19 cellular contexts compared by ENCODE assay signal in genomic region chr6:36794704-36795065, GRCh38. TPM values are rescaled to one million over a fixed set of nuclear protein-coding genes. Genes with fewer than 3 reads are reported as not detected.
DNase-seq lines count a peak whose midpoint lies in the region; ATAC-seq, FAIRE-seq and TF ChIP-seq lines count a peak whose summit lies in the region.
"Had no signal": no experiment of that assay in that cellular context is flagged by ENCODE, and none has a peak within 500 bp of the region (broad histone marks: within the 10 kb centered on the region; RNA-seq: fewer than 3 reads in every experiment).

No MANE protein-coding gene starts in this region.

- H2AFZ ChIP-seq in IMR-90 (replicated peaks; ENCODE audit: low read length, poor library complexity), result no peak overlapping the region
- H2AFZ ChIP-seq: GM23248 had no signal

- no peaks in the 10 kb centered on the region for H3K9me3 ChIP-seq in IMR-90 (ENCODE audit: control insufficient read depth, insufficient read depth, low read length)
- H3K9me3 ChIP-seq in kidney (ENCODE audit: control insufficient read depth in 1 of 2, low read length in 2 of 2), result no peaks in the 10 kb centered on the region
- no peaks in the 10 kb centered on the region for H3K9me3 ChIP-seq in uterus

- H3K4me3 ChIP-seq in IMR-90 (ENCODE audit: insufficient read depth, low read depth, low read length) (no peak overlapping the region), kidney (ENCODE audit: low read length in 2 of 2) (no peak overlapping the region), uterus (no peak overlapping the region)
- H3K4me3 ChIP-seq: GM23248 had no signal

- TF ChIP-seq CTCF in IMR-90 (conservative IDR thresholded peaks at IDR 0.05; ENCODE audit: low read depth, low read length) (no peak), kidney (IDR thresholded peaks at IDR 0.05; ENCODE audit: borderline replicate concordance, extremely low read depth, insufficient read depth) (no peak), uterus (IDR thresholded peaks at IDR 0.05) (no peak)

- no peak overlapping the region for H4K5ac ChIP-seq in IMR-90 (ENCODE audit: low read depth, low read length)

- TF ChIP-seq POLR2A in IMR-90 (IDR thresholded peaks at IDR 0.05; ENCODE audit: low read depth, low read length), result no peak
- TF ChIP-seq POLR2A in uterus (IDR thresholded peaks at IDR 0.05), result no peak

- no peaks in the 10 kb centered on the region for H3K9me1 ChIP-seq in IMR-90 (ENCODE audit: insufficient read depth, low read length)

- H2AK9ac ChIP-seq in IMR-90 (replicated peaks; ENCODE audit: low read depth, low read length, poor library complexity), result peak overlapping the region; percentile 23

- H4K20me1 ChIP-seq in IMR-90 (ENCODE audit: insufficient read depth, low read length), result no peaks in the 10 kb centered on the region

- no peak overlapping the region for H3K18ac ChIP-seq in IMR-90 (ENCODE audit: low read depth, low read length)

- H3K4me2 ChIP-seq in IMR-90 (ENCODE audit: low read depth, low read length), result no peak overlapping the region

- H4K91ac ChIP-seq in IMR-90 (ENCODE audit: insufficient read depth, low read depth, low read length), result no peak overlapping the region

- H2BK120ac ChIP-seq in IMR-90 (ENCODE audit: low read depth, low read length), result no peak overlapping the region

- in situ Hi-C loops in IMR-90 (cut with MboI; ENCODE audit: low sequenced_read_pairs), result no loop called here

- no peak overlapping the region for H2BK5ac ChIP-seq in IMR-90 (ENCODE audit: low read depth, low read length, poor library complexity, severe bottlenecking)

- intact Hi-C loops in IMR-90 (cut with micrococcal nuclease), result loop anchor here (5.0 kb wide), 1 partner anchor 43 kb away; the partner anchor contains the start of gene CPNE5
- intact Hi-C loops in kidney (cut with DNase I), result no loop called here
- intact Hi-C loops in uterus (cut with DNase I; ENCODE audit: low total_unique reads), result no loop called here

- no peak for TF ChIP-seq RAD21 in IMR-90 (IDR thresholded peaks at IDR 0.05; ENCODE audit: low read length)

- BruUV-seq in IMR-90 (replicated peaks; lab: Mats Ljungman, UMichigan), result no TSS peak

- H3K27ac ChIP-seq in IMR-90 (ENCODE audit: insufficient read depth, low read length), result no peak overlapping the region
- peak overlapping the region; percentile 63 for H3K27ac ChIP-seq in angular gyrus (ENCODE audit: low read depth, low read length)
- no peak overlapping the region for H3K27ac ChIP-seq in kidney (ENCODE audit: low read depth in 2 of 2, low read length in 2 of 2)
- H3K27ac ChIP-seq in uterus, result peak overlapping the region; percentile 24 to 49
- H3K27ac ChIP-seq: GM23248 had no signal

- H3K79me1 ChIP-seq in IMR-90 (ENCODE audit: low read depth in 1 of 2, low read length in 2 of 2), result no peaks in the 10 kb centered on the region

- no peak for FAIRE-seq in kidney (lab: Jason Lieb, UNC)
- FAIRE-seq: G401.6, GM12891 had no signal

- no peak overlapping the region for H3K23ac ChIP-seq in IMR-90 (ENCODE audit: low read depth, low read length)

- CTCF ChIA-PET in IMR-90 (lab: Yijun Ruan, JAX), result no interaction called here

- ATAC-seq in IMR-90 (ENCODE audit: low read depth) (no peak), HG02759 (IDR thresholded peaks at IDR 0.05; ENCODE audit: unreplicated experiment) (no peak)
- ATAC-seq: HCT116 had no signal

- no peak for DNase-seq in IMR-90
- peak; percentile 24 for DNase-seq in kidney
- DNase-seq in uterus, result no peak
- no peak for DNase-seq in germinal center (ENCODE audit: low spot score)
- no peak for DNase-seq in NCI-H1436 (lab: John Stamatoyannopoulos, UW)
- DNase-seq: CD4-positive, CD25-positive, alpha-beta regulatory T cell; CD8-positive, alpha-beta memory T cell; COR-L47; DMS 273 treated with DMSO at 0.1 percent for 48 hours; DMS53; DND-41; GM23248; HFFc6 had no signal

- POLR2A ChIA-PET in IMR-90 (lab: Charles Lee; ENCODE audit: unreplicated experiment), result no interaction called here

- H2AK5ac ChIP-seq in IMR-90 (ENCODE audit: low read depth, low read length), result no peak overlapping the region

- H3K27me3 ChIP-seq in IMR-90 (ENCODE audit: control insufficient read depth, insufficient read depth, low read length) (peaks cover 55% of the 10 kb centered on the region), uterus (no peaks in the 10 kb centered on the region)

- H3K36me3 ChIP-seq in IMR-90 (ENCODE audit: control insufficient read depth, insufficient read depth, low read length) (no peaks in the 10 kb centered on the region), kidney (ENCODE audit: control insufficient read depth in 1 of 2, insufficient read depth in 2 of 2, low read length in 2 of 2) (no peaks in the 10 kb centered on the region), uterus (no peaks in the 10 kb centered on the region)

- no peak overlapping the region for H2BK15ac ChIP-seq in IMR-90 (ENCODE audit: low read depth, low read length)

- H4K8ac ChIP-seq in IMR-90 (ENCODE audit: low read depth in 2 of 2, low read length in 2 of 2), result no peak overlapping the region

- H3K9ac ChIP-seq in IMR-90 (ENCODE audit: low read depth, low read length) (no peak overlapping the region), kidney (ENCODE audit: low read length in 2 of 2) (no peak overlapping the region)
- H3K9ac ChIP-seq: GM23248 had no signal

- 70% methylated on average over 2 of the region's 5 CpGs; no CpG with 5 or more reads in 1 of the 2 experiments for WGBS in IMR-90 (ENCODE audit: extremely low coverage in 2 of 2, insufficient read length in 1 of 2), 2 experiments

- dilution Hi-C loops in IMR-90 (cut with HindIII; ENCODE audit: low sequenced_read_pairs, unreplicated experiment), result no loop called here

- H3K14ac ChIP-seq in IMR-90 (replicated peaks; ENCODE audit: low read depth, low read length), result no peak overlapping the region

- no peak overlapping the region for H3K4ac ChIP-seq in IMR-90 (ENCODE audit: low read depth, low read length)

- no peak overlapping the region for H3K56ac ChIP-seq in IMR-90 (ENCODE audit: extremely low read depth, insufficient read depth, low read length)

- no peaks in the 10 kb centered on the region for H3K4me1 ChIP-seq in IMR-90 (ENCODE audit: control insufficient read depth, insufficient read depth, low read length)
- no peaks in the 10 kb centered on the region for H3K4me1 ChIP-seq in kidney (ENCODE audit: control insufficient read depth in 1 of 2, insufficient read depth in 1 of 2, low read depth in 1 of 2, low read length in 2 of 2)
- H3K4me1 ChIP-seq in uterus, result no peaks in the 10 kb centered on the region

- H2BK20ac ChIP-seq in IMR-90 (ENCODE audit: low read depth, low read length), result no peak overlapping the region

TF ChIP-seq in IMR-90, 13 proteins besides CTCF, POLR2A, EP300 and RAD21:
- TF ChIP-seq RFX5 (IDR thresholded peaks at IDR 0.05; ENCODE audit: low read depth, low read length) (no peak), FOS (IDR thresholded peaks at IDR 0.05; ENCODE audit: low read depth, low read length) (no peak), RCOR1 (IDR thresholded peaks at IDR 0.05; ENCODE audit: insufficient replicate concordance, low read length) (no peak), CHD1 (IDR thresholded peaks at IDR 0.05; ENCODE audit: low read depth, low read length) (no peak), BHLHE40 (IDR thresholded peaks at IDR 0.05; ENCODE audit: low read depth, low read length) (no peak), MAFK (IDR thresholded peaks at IDR 0.05; ENCODE audit: low read depth, low read length) (no peak), SMC3 (IDR thresholded peaks at IDR 0.05; ENCODE audit: low read depth, low read length) (no peak), CEBPB (IDR thresholded peaks at IDR 0.05; ENCODE audit: low read depth, low read length) (no peak), NFE2L2 (IDR thresholded peaks at IDR 0.05; ENCODE audit: low read depth, low read length) (no peak), MAZ (IDR thresholded peaks at IDR 0.05; ENCODE audit: borderline replicate concordance, low read depth, low read length) (no peak), USF2 (IDR thresholded peaks at IDR 0.05; ENCODE audit: low read depth, low read length) (no peak), MXI1 (IDR thresholded peaks at IDR 0.05; ENCODE audit: borderline replicate concordance, low read depth, low read length) (no peak)
- TF ChIP-seq, protein P1, sequence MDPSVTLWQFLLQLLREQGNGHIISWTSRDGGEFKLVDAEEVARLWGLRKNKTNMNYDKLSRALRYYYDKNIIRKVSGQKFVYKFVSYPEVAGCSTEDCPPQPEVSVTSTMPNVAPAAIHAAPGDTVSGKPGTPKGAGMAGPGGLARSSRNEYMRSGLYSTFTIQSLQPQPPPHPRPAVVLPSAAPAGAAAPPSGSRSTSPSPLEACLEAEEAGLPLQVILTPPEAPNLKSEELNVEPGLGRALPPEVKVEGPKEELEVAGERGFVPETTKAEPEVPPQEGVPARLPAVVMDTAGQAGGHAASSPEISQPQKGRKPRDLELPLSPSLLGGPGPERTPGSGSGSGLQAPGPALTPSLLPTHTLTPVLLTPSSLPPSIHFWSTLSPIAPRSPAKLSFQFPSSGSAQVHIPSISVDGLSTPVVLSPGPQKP (IDR thresholded peaks at IDR 0.05; ENCODE audit: borderline replicate concordance, low read depth, low read length), result no peak
TF ChIP-seq in IMR-90: peak in this region for 0.

RNA-seq across cellular contexts. Expression of gene CPNE5, which starts 44.6 kb away (rescaled TPM):
- total RNA-seq in IMR-90 (2012; rRNA removed), result not detected in 2 replicates
- 0.07 and 0.10 TPM in 2 replicates for polyA plus RNA-seq in IMR-90 (2012; rRNA removed)
- 0.03 and 0.05 TPM in 2 replicates for polyA plus RNA-seq in IMR-90 (2012; cell fraction: cytosol; rRNA removed)
- 0.10 and 0.36 TPM in 2 replicates for polyA plus RNA-seq in IMR-90 (2012; cell fraction: nucleus; rRNA removed; ENCODE audit: low replicate concordance)
- total RNA-seq in kidney, result 7.1 TPM
- 3.7 TPM for polyA plus RNA-seq in kidney (ENCODE audit: insufficient read depth, low read depth, low replicate concordance)
- 10 to 100 TPM in 3 of 4 donors, 1 to 10 TPM in 1; 9.5 to 33.8 (median 12.2) TPM for total RNA-seq in uterus
- total RNA-seq: A172, GM23248 had no signal

Comparison
In these comparisons a context has a peak if more than half of its experiments do, and no peak if none do; other contexts are left out.
1. H3K27ac ChIP-seq: peak in angular gyrus (single experiment) and uterus (2 of 2); none in IMR-90 (single experiment) and kidney (0 of 2).